In genomic region chr17:16653367-16654041, GRCh38 we compare ENCODE assay signal across 1 cellular context.
TF ChIP-seq lines count a peak whose summit lies in the region.

Gene ZNF624 (minus strand): TSS chr17:16653850.

TF ChIP-seq in HepG2, 621 proteins besides CTCF, POLR2A, EP300 and RAD21 (continued from another document and continues in another):
- TF ChIP-seq SOX6 (IDR thresholded peaks at IDR 0.05): no peak
- TF ChIP-seq SOX6 (CRISPR knock-in tag; IDR thresholded peaks at IDR 0.05): peak; percentile 71
- TF ChIP-seq ZNF792 (CRISPR knock-in tag; IDR thresholded peaks at IDR 0.05): peak; percentile 38; the same call in 1 of the 2 replicates
- TF ChIP-seq USF2 (IDR thresholded peaks at IDR 0.05; ENCODE audit: low read depth, low read length): no peak
- TF ChIP-seq USF2 (CRISPR knock-in tag; IDR thresholded peaks at IDR 0.05; ENCODE audit: borderline replicate concordance): 0 out of 2 replicates have a peak, but pooled peaks have one; percentile 37
- peak; percentile 64 for TF ChIP-seq NFYC (CRISPR knock-in tag; IDR thresholded peaks at IDR 0.05)
- TF ChIP-seq ZKSCAN8 (CRISPR knock-in tag; IDR thresholded peaks at IDR 0.05; ENCODE audit: borderline replicate concordance): no peak
- TF ChIP-seq ZNF205 (CRISPR knock-in tag; IDR thresholded peaks at IDR 0.05): 0 out of 2 replicates have a peak, but pooled peaks have one; percentile 33
- TF ChIP-seq RBFOX2 (IDR thresholded peaks at IDR 0.05; ENCODE audit: low read depth, low read length): peak; percentile 94
- no peak; the same call in 1 of the 2 replicates for TF ChIP-seq ZNF784 (CRISPR knock-in tag; IDR thresholded peaks at IDR 0.05; ENCODE audit: borderline replicate concordance)
- TF ChIP-seq GABPB1 (CRISPR knock-in tag; IDR thresholded peaks at IDR 0.05): peak; percentile 89
- TF ChIP-seq MTF1 (CRISPR knock-in tag; IDR thresholded peaks at IDR 0.05): 0 out of 2 replicates have a peak, but pooled peaks have one; percentile 23
- peak; percentile 64; the same call in 1 of the 2 replicates for TF ChIP-seq PHF20 (CRISPR knock-in tag; IDR thresholded peaks at IDR 0.05)
- peak; percentile 98 for TF ChIP-seq ZFY (CRISPR knock-in tag; IDR thresholded peaks at IDR 0.05)
- peak; percentile 64; the same call in 1 of the 2 replicates for TF ChIP-seq ZBTB38 (CRISPR knock-in tag; IDR thresholded peaks at IDR 0.05)
- TF ChIP-seq HCFC1 (IDR thresholded peaks at IDR 0.05; ENCODE audit: low read depth, low read length): peak; percentile 91
- peak; percentile 85 for TF ChIP-seq MAZ (IDR thresholded peaks at IDR 0.05; ENCODE audit: borderline replicate concordance, low read depth, low read length)
- TF ChIP-seq MAZ (CRISPR knock-in tag; IDR thresholded peaks at IDR 0.05; ENCODE audit: low read depth): peak; percentile 89
- TF ChIP-seq POGK (CRISPR knock-in tag; conservative IDR thresholded peaks at IDR 0.05): peak; percentile 73; the same call in 1 of the 2 replicates
- TF ChIP-seq SMAD3 (CRISPR knock-in tag; IDR thresholded peaks at IDR 0.05): peak; percentile 49; the same call in 1 of the 2 replicates
- no peak; the same call in 1 of the 2 replicates for TF ChIP-seq MXD4 (CRISPR knock-in tag; IDR thresholded peaks at IDR 0.05)
- no peak for TF ChIP-seq DDIT3 (CRISPR knock-in tag; IDR thresholded peaks at IDR 0.05)
- TF ChIP-seq ZNF232 (CRISPR knock-in tag; IDR thresholded peaks at IDR 0.05; ENCODE audit: borderline replicate concordance): peak; percentile 78; the same call in 1 of the 2 replicates
- no peak for TF ChIP-seq ZBTB42 (CRISPR knock-in tag; IDR thresholded peaks at IDR 0.05)
- peak; percentile 86 for TF ChIP-seq POLR2G (IDR thresholded peaks at IDR 0.05; ENCODE audit: low read depth, low read length)
- no peak for TF ChIP-seq SP1 (IDR thresholded peaks at IDR 0.05)
- TF ChIP-seq SP1 (CRISPR knock-in tag; IDR thresholded peaks at IDR 0.05): peak; percentile 64
- peak; percentile 87 for TF ChIP-seq UBTF (CRISPR knock-in tag; IDR thresholded peaks at IDR 0.05)
- TF ChIP-seq SIN3A (IDR thresholded peaks at IDR 0.05; ENCODE audit: borderline replicate concordance, low read depth, low read length): peak; percentile 83; the same call in 1 of the 2 replicates
- peak; percentile 81 for TF ChIP-seq SRSF1 (optimal IDR thresholded peaks at IDR 0.05; ENCODE audit: low read depth, low read length)
- peak; percentile 65; the same call in 1 of the 2 replicates for TF ChIP-seq KDM3A (CRISPR knock-in tag; IDR thresholded peaks at IDR 0.05; ENCODE audit: low read depth)
- no peak; the same call in 1 of the 2 replicates for TF ChIP-seq ZNF790 (CRISPR knock-in tag; IDR thresholded peaks at IDR 0.05; ENCODE audit: borderline replicate concordance)
- TF ChIP-seq HINFP (CRISPR knock-in tag; IDR thresholded peaks at IDR 0.05; ENCODE audit: low read depth): no peak; the same call in 1 of the 2 replicates
- TF ChIP-seq ZNF768 (CRISPR knock-in tag; IDR thresholded peaks at IDR 0.05): peak; percentile 65; the same call in 1 of the 2 replicates
- TF ChIP-seq NCOA5 (CRISPR knock-in tag; IDR thresholded peaks at IDR 0.05): no peak
- TF ChIP-seq ZSCAN20 (CRISPR knock-in tag; IDR thresholded peaks at IDR 0.05; ENCODE audit: borderline replicate concordance): peak; percentile 93; the same call in 1 of the 2 replicates
- 0 out of 2 replicates have a peak, but pooled peaks have one; percentile 51 for TF ChIP-seq ZNF12 (CRISPR knock-in tag; IDR thresholded peaks at IDR 0.05)
- TF ChIP-seq ZBTB49 (CRISPR knock-in tag; IDR thresholded peaks at IDR 0.05; ENCODE audit: borderline replicate concordance): no peak
- TF ChIP-seq ZBTB34 (CRISPR knock-in tag; IDR thresholded peaks at IDR 0.05): 0 out of 2 replicates have a peak, but pooled peaks have one; percentile 27
- TF ChIP-seq ZNF280D (CRISPR knock-in tag; IDR thresholded peaks at IDR 0.05): peak; percentile 87
- TF ChIP-seq LRRFIP1 (CRISPR knock-in tag; conservative IDR thresholded peaks at IDR 0.05): no peak
- no peak for TF ChIP-seq PLRG1 (conservative IDR thresholded peaks at IDR 0.05)
